13 cellular contexts compared by ENCODE assay signal in genomic region chr16:8571061-8571596, GRCh38. TPM values are rescaled to one million over a fixed set of nuclear protein-coding genes. Genes with fewer than 3 reads are reported as not detected.
DNase-seq lines count a peak whose midpoint lies in the region; ATAC-seq, FAIRE-seq and TF ChIP-seq lines count a peak whose summit lies in the region.
"Had no signal": no experiment of that assay in that cellular context is flagged by ENCODE, and none has a peak within 500 bp of the region (broad histone marks: within the 10 kb centered on the region; RNA-seq: fewer than 3 reads in every experiment).

No MANE protein-coding gene starts in this region.

- no peaks in the 10 kb centered on the region for H3K27me3 ChIP-seq in pancreas

- intact Hi-C loops in pancreas (cut with DNase I), result loop anchor here in 2 of 3 donors (10.0 kb wide), 1 partner anchor 84 kb away; no protein-coding TSS in a partner anchor

- no peak for TF ChIP-seq CTCF in epithelial cell of esophagus (IDR thresholded peaks at IDR 0.05; ENCODE audit: insufficient read depth, low read depth, low read length, missing control alignments)
- TF ChIP-seq CTCF in pancreas (IDR thresholded peaks at IDR 0.05), result no peak

- no peaks in the 10 kb centered on the region for H3K9me3 ChIP-seq in pancreas
- H3K9me3 ChIP-seq: stomach had no signal

- WGBS in pancreas, 2 donors, result 28 to 29% methylated on average over 6 of the region's 6 CpGs

- peak; percentile 18 to 50 (median 32) for ATAC-seq in pancreas
- no peak for ATAC-seq in GM18520 (IDR thresholded peaks at IDR 0.05; ENCODE audit: unreplicated experiment)

- FAIRE-seq in pancreas (lab: Jason Lieb, UNC), result no peak
- FAIRE-seq: GM18507 had no signal

- peak overlapping the region in 2 of 4 donors; percentile 39 to 44 for H3K27ac ChIP-seq in pancreas
- H3K27ac ChIP-seq: SK-N-MC, stomach had no signal

- H3K4me3 ChIP-seq in epithelial cell of esophagus (ENCODE audit: low read length) (no peak overlapping the region), pancreas (no peak overlapping the region)
- H3K4me3 ChIP-seq: SK-N-MC, stomach had no signal

- DNase-seq in GM04504 (ENCODE audit: low read depth), result peak; percentile 11
- DNase-seq in NCI-H774 (lab: John Stamatoyannopoulos, UW), result peak; percentile 85
- DNase-seq in epithelial cell of esophagus (ENCODE audit: low read depth), result peak; percentile 41
- no peak for DNase-seq in pancreas
- no peak for DNase-seq in iPS-NIHi11 (ENCODE audit: low spot score)
- DNase-seq in activated CD4-positive, CD25-positive, alpha-beta regulatory T cell (lab: John Stamatoyannopoulos, UW), result no peak
- DNase-seq: activated naive CD4-positive, alpha-beta T cell treated with Interleukin-2 at 50 U/mL for 16 hours; hippocampal formation; stomach had no signal

- no peaks in the 10 kb centered on the region for H3K4me1 ChIP-seq in pancreas

- H3K36me3 ChIP-seq in pancreas, result no peaks in the 10 kb centered on the region
- H3K36me3 ChIP-seq: stomach had no signal

RNA-seq across cellular contexts. Expression of gene TMEM114, which starts 19.2 kb away (rescaled TPM):
- not detected for total RNA-seq in pancreas
- not detected for polyA plus RNA-seq in pancreas
- total RNA-seq: skeletal muscle tissue, stomach had no signal
- polyA plus RNA-seq: stomach had no signal

RNA-seq across cellular contexts. Expression of gene METTL22, which starts 50.4 kb away (rescaled TPM):
- total RNA-seq in pancreas, result 10 to 100 TPM in 5 of 6 donors, 1 to 10 TPM in 1; 9.7 to 19.3 (median 14.3) TPM
- polyA plus RNA-seq in pancreas, result 10 to 100 TPM; 28.6 to 38.9 TPM

Comparison
In these comparisons a context has a peak if more than half of its experiments do, and no peak if none do; other contexts are left out.
1. DNase-seq: peak in GM04504 (single experiment), NCI-H774 (single experiment) and epithelial cell of esophagus (single experiment); none in pancreas (0 of 6), iPS-NIHi11 (single experiment) and activated CD4-positive, CD25-positive, alpha-beta regulatory T cell (0 of 4).